ENCODE assay signal across 27 cellular contexts in the genomic region with DNA sequence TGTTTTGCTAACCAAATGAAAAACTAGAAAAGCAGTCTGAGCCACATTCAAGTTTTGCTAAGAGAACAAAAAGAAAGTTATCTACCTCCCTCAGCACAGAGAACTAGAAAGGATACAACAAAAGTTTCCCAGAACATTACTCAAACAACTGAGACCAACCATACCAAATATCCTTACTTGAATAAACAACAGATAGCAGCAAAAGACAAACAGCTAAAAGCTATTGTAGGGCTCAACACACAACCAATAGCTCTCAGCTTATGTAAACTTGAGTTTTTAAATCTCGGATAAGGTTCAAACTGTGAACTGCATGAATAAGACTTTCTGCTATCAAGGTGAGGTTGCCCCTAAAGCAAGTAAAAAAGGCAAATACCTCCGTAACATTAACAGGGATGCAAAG. TPM values are rescaled to one million over a fixed set of nuclear protein-coding genes. Genes with fewer than 3 reads are reported as not detected.
DNase-seq lines count a peak whose midpoint lies in the region; ATAC-seq, FAIRE-seq and TF ChIP-seq lines count a peak whose summit lies in the region.
"Had no signal": no experiment of that assay in that cellular context is flagged by ENCODE, and none has a peak within 500 bp of the region (broad histone marks: within the 10 kb centered on the region; RNA-seq: fewer than 3 reads in every experiment).

No MANE protein-coding gene starts in this region.

- TF ChIP-seq RAD21 in HepG2 (CRISPR knock-in tag; IDR thresholded peaks at IDR 0.05): no peak

- H3K27me3 Mint-ChIP-seq in glutamatergic neuron (ENCODE audit: unreplicated experiment): peaks cover 6% of the 10 kb centered on the region

- no peak for FAIRE-seq in HepG2 (lab: Jason Lieb, UNC)
- FAIRE-seq: A549, GM12891, GM18507, H54 had no signal

- no peaks in the 10 kb centered on the region for H4K20me1 ChIP-seq in HepG2 (ENCODE audit: insufficient read depth, low read length)
- H4K20me1 ChIP-seq: BLaER1 treated with 17β-estradiol and CSF1 and Interleukin-3, amounts not matched to agents 10 nM and 100 nM had no signal

- peak overlapping the region; percentile 47 for H3K4me3 Mint-ChIP-seq in glutamatergic neuron (ENCODE audit: unreplicated experiment)
- H3K4me3 Mint-ChIP-seq: CD14-positive monocyte; CD4-positive, alpha-beta T cell; CD8-positive, alpha-beta memory T cell; HFFc6 had no signal

- ATAC-seq in HepG2: no peak
- ATAC-seq in right lobe of liver: no peak
- ATAC-seq in HG02981 (IDR thresholded peaks at IDR 0.05; ENCODE audit: unreplicated experiment): no peak
- ATAC-seq: A549 had no signal

- H3K4me1 Mint-ChIP-seq in glutamatergic neuron (ENCODE audit: low read depth, unreplicated experiment): peaks cover 43% of the 10 kb centered on the region

- H3K4me3 ChIP-seq in HepG2 (replicated peaks in 1 of 3; ENCODE audit: insufficient read depth in 1 of 3, low read depth in 2 of 3, low read length in 3 of 3): no peak overlapping the region
- H3K4me3 ChIP-seq in right lobe of liver: no peak overlapping the region
- H3K4me3 ChIP-seq in thyroid gland (replicated peaks in 1 of 3): no peak overlapping the region
- H3K4me3 ChIP-seq in ovary: no peak overlapping the region
- H3K4me3 ChIP-seq: A549; BLaER1 treated with 17β-estradiol and CSF1 and Interleukin-3, amounts not matched to agents 10 nM and 100 nM; HAP-1 had no signal

- H2AFZ ChIP-seq in HepG2 (ENCODE audit: low read length): no peak overlapping the region

- TF ChIP-seq EP300 in HepG2 (IDR thresholded peaks at IDR 0.05; ENCODE audit: low read depth in 2 of 2, low read length in 2 of 2) (no peak), HepG2 (CRISPR knock-in tag; IDR thresholded peaks at IDR 0.05; ENCODE audit: borderline replicate concordance) (no peak), ovary (IDR thresholded peaks at IDR 0.05) (no peak)

- H3K4me1 ChIP-seq in HepG2 (ENCODE audit: insufficient read depth, low read length) (0 out of 2 replicates have a peak, but pooled peaks cover 5% of the 10 kb centered on the region), right lobe of liver (no peaks in the 10 kb centered on the region), thyroid gland (peaks cover 35 to 60% of the 10 kb centered on the region in 2 donors), ovary (ENCODE audit: insufficient read depth) (no peaks in the 10 kb centered on the region)
- H3K4me1 ChIP-seq: BE2C, HAP-1 had no signal

- H3K27ac ChIP-seq in HepG2 (ENCODE audit: extremely low read length, insufficient read depth, low read length): no peak overlapping the region
- no peak overlapping the region for H3K27ac ChIP-seq in right lobe of liver
- peak overlapping the region; percentile 14 to 39 (median 34) for H3K27ac ChIP-seq in thyroid gland
- no peak overlapping the region for H3K27ac ChIP-seq in ovary
- H3K27ac ChIP-seq: A549; BLaER1 treated with 17β-estradiol and CSF1 and Interleukin-3, amounts not matched to agents 10 nM and 100 nM had no signal

- H3K9me3 ChIP-seq in HepG2 (ENCODE audit: low read length): no peaks in the 10 kb centered on the region
- no peaks in the 10 kb centered on the region for H3K9me3 ChIP-seq in right lobe of liver
- no peaks in the 10 kb centered on the region for H3K9me3 ChIP-seq in thyroid gland
- no peaks in the 10 kb centered on the region for H3K9me3 ChIP-seq in ovary
- H3K9me3 ChIP-seq: A549; BE2C; BLaER1 treated with 17β-estradiol and CSF1 and Interleukin-3, amounts not matched to agents 10 nM and 100 nM; HAP-1 had no signal

- TF ChIP-seq CTCF in HepG2 (CRISPR knock-in tag; IDR thresholded peaks at IDR 0.05): no peak
- TF ChIP-seq CTCF in right lobe of liver (IDR thresholded peaks at IDR 0.05): no peak
- no peak for TF ChIP-seq CTCF in glutamatergic neuron (IDR thresholded peaks at IDR 0.05; ENCODE audit: partially characterized antibody, unreplicated experiment)
- peak in 1 of 6 experiments; percentile 12 for TF ChIP-seq CTCF in thyroid gland (IDR thresholded peaks at IDR 0.05)
- TF ChIP-seq CTCF in ovary (IDR thresholded peaks at IDR 0.05): no peak

- DNase-seq in HepG2 (ENCODE audit: low spot score): no peak
- DNase-seq in right lobe of liver: no peak
- no peak for DNase-seq in glutamatergic neuron
- DNase-seq in thyroid gland: no peak
- DNase-seq in ovary: no peak
- DNase-seq in NCI-H1092 (lab: John Stamatoyannopoulos, UW): no peak
- DNase-seq: 8988T; ACHN; AML-193; BE2C; CD4-positive, alpha-beta T cell; CD8-positive, alpha-beta memory T cell; DMS 273 treated with DMSO at 0.1 percent for 48 hours; DMS53; DMS79 treated with DMSO at 0.1 percent for 48 hours; GF-D8; GOT3; HFFc6 had no signal

- no TSS peak for BruUV-seq in HepG2 (replicated peaks; lab: Mats Ljungman, UMichigan)

- no peak for TF ChIP-seq POLR2A in HepG2 (IDR thresholded peaks at IDR 0.05; ENCODE audit: insufficient read depth in 1 of 2, low read depth in 2 of 2, low read length in 2 of 2)
- no peak for TF ChIP-seq POLR2A in right lobe of liver (IDR thresholded peaks at IDR 0.05)
- TF ChIP-seq POLR2A in thyroid gland (IDR thresholded peaks at IDR 0.05): peak in 1 of 2 donors; percentile 13
- no peak for TF ChIP-seq POLR2A in ovary (IDR thresholded peaks at IDR 0.05)

- H3K79me2 ChIP-seq in HepG2 (ENCODE audit: insufficient read depth, low read length): no peaks in the 10 kb centered on the region

- in situ Hi-C loops in HepG2 (cut with HindIII; ENCODE audit: extremely low pct_ligation_motif_present, low pct_unique_long_range_greater_than_20kb): loop anchor here (10.0 kb wide), 1 partner anchor 201 kb away; no protein-coding TSS in a partner anchor

- H3K27me3 ChIP-seq in HepG2 (ENCODE audit: control insufficient read depth in 1 of 2, insufficient read depth in 2 of 2, low read length in 2 of 2) (peaks cover 5 to 40% of the 10 kb centered on the region in 2 experiments; a peak in 4 of 5 replicates), right lobe of liver (no peaks in the 10 kb centered on the region), thyroid gland (no peaks in the 10 kb centered on the region), ovary (no peaks in the 10 kb centered on the region)

- H3K4me2 ChIP-seq in HepG2 (ENCODE audit: low read depth, low read length): no peak overlapping the region
- H3K4me2 ChIP-seq: A549; BLaER1 treated with 17β-estradiol and CSF1 and Interleukin-3, amounts not matched to agents 10 nM and 100 nM had no signal

- H3K36me3 ChIP-seq in HepG2 (replicated peaks in 1 of 2; ENCODE audit: control insufficient read depth in 1 of 2, insufficient read depth in 2 of 2, low read length in 2 of 2) (no peaks in the 10 kb centered on the region), right lobe of liver (no peaks in the 10 kb centered on the region), thyroid gland (no peaks in the 10 kb centered on the region), ovary (no peaks in the 10 kb centered on the region)
- H3K36me3 ChIP-seq: BE2C; BLaER1 treated with 17β-estradiol and CSF1 and Interleukin-3, amounts not matched to agents 10 nM and 100 nM; HAP-1 had no signal

- intact Hi-C loops in HepG2 (cut with micrococcal nuclease; ENCODE audit: unreplicated experiment): no loop called here
- intact Hi-C loops in right lobe of liver (cut with DNase I): loop anchor here in 1 of 2 donors (10.0 kb wide), 1 partner anchor 211 kb away; no protein-coding TSS in a partner anchor
- intact Hi-C loops in thyroid gland (cut with DNase I): no loop called here
- intact Hi-C loops in ovary (cut with DNase I): loop anchor here in 3 of 4 donors (10.0 kb wide), 1 partner anchor 241 kb away; no protein-coding TSS in a partner anchor

- WGBS in HepG2 (ENCODE audit: low lambda C conversion rate): 21% methylated on average over 2 of the region's 2 CpGs
- 60% methylated on average over 2 of the region's 2 CpGs for WGBS in right lobe of liver (ENCODE audit: insufficient coverage, low coverage, low lambda C conversion rate, missing lambda C conversion rate)
- 62 to 63% methylated on average over 2 of the region's 2 CpGs for WGBS in thyroid gland, 2 donors
- 63 to 79% (median 65%) methylated on average over 2 of the region's 2 CpGs for WGBS in ovary, 3 donors

- POLR2A ChIA-PET in HepG2 (lab: Yijun Ruan, JAX): no interaction called here

- H3K9ac ChIP-seq in HepG2 (ENCODE audit: insufficient read depth, low read depth, low read length): no peak overlapping the region
- H3K9ac ChIP-seq: BLaER1 treated with 17β-estradiol and CSF1 and Interleukin-3, amounts not matched to agents 10 nM and 100 nM had no signal

- CTCF ChIA-PET in HepG2 (lab: Yijun Ruan, JAX; ENCODE audit: low intra/inter-chr PET ratio, low total read pairs): no interaction called here

- no peaks in the 10 kb centered on the region for H3K36me3 Mint-ChIP-seq in glutamatergic neuron (ENCODE audit: unreplicated experiment)
- H3K36me3 Mint-ChIP-seq: CD14-positive monocyte; CD8-positive, alpha-beta memory T cell had no signal

- no peak overlapping the region for H3K27ac Mint-ChIP-seq in glutamatergic neuron (ENCODE audit: unreplicated experiment)
- H3K27ac Mint-ChIP-seq: CD14-positive monocyte; CD4-positive, alpha-beta T cell; CD8-positive, alpha-beta memory T cell; HFFc6 had no signal

- H3K9me3 Mint-ChIP-seq in glutamatergic neuron (ENCODE audit: unreplicated experiment): peaks cover 6% of the 10 kb centered on the region
- H3K9me3 Mint-ChIP-seq: CD4-positive, alpha-beta T cell; CD8-positive, alpha-beta memory T cell; HFFc6 had no signal

RNA-seq across cellular contexts. Expression of a gene that starts 3.5 kb away (rescaled TPM):
- total RNA-seq in HepG2 (2016; rRNA removed; fragmentation: Illumina TruSeq; extraction: Trizol) (0.07 TPM in 1 of 2 replicates, not detected in the other), right lobe of liver (10 to 100 TPM in 1 of 6 experiments, 1 to 10 TPM in 5; 2.5 to 12.0 (median 4.2) TPM), glutamatergic neuron (ENCODE audit: unreplicated experiment) (125 TPM), thyroid gland (10 to 100 TPM; 31.9 to 44.2 (median 37.5) TPM), ovary (10 to 100 TPM in 2 of 7 donors, 1 to 10 TPM in 5; 3.8 to 12.3 (median 7.9) TPM)
- not detected in 2 replicates for total RNA-seq in HepG2 (2016; cell fraction: cytosol; rRNA removed; fragmentation: Illumina TruSeq; extraction: Trizol; ENCODE audit: low read depth)
- 0.04 and 0.07 TPM in 2 replicates for total RNA-seq in HepG2 (2016; cell fraction: insoluble cytoplasmic fraction; rRNA removed; fragmentation: Illumina TruSeq; extraction: Trizol)
- total RNA-seq in HepG2 (2016; cell fraction: membrane; rRNA removed; fragmentation: Illumina TruSeq; extraction: Trizol): not detected in 2 replicates
- 0.06 and 0.09 TPM in 2 replicates for total RNA-seq in HepG2 (2016; cell fraction: nucleus; rRNA removed; fragmentation: Illumina TruSeq; extraction: Trizol)
- polyA plus RNA-seq in HepG2 (2011; rRNA removed) (0.03 TPM in 1 of 2 replicates, not detected in the other), ovary (10 to 100 TPM in 1 of 2 donors, 1 to 10 TPM in 1; 2.7 to 10.5 TPM)
- polyA plus RNA-seq in HepG2 (2011; cell fraction: cytosol; rRNA removed): 0.03 TPM in 1 of 2 replicates, not detected in the other
- 0.02 TPM in 1 of 2 replicates, not detected in the other for polyA plus RNA-seq in HepG2 (2011; cell fraction: nucleus; rRNA removed)
- 0.20 TPM in 1 of 2 replicates, not detected in the other for polyA plus RNA-seq in HepG2 (2012)
- not detected in 2 replicates for polyA plus RNA-seq in HepG2 (2016; cell fraction: cytosol; fragmentation: Illumina TruSeq; extraction: Trizol; ENCODE audit: low read depth)
- polyA plus RNA-seq in HepG2 (2016; cell fraction: insoluble cytoplasmic fraction; fragmentation: Illumina TruSeq; extraction: Trizol; ENCODE audit: low read depth): 0.37 TPM in 1 of 2 replicates, not detected in the other
- not detected in 2 replicates for polyA plus RNA-seq in HepG2 (2016; cell fraction: membrane; fragmentation: Illumina TruSeq; extraction: Trizol; ENCODE audit: low read depth)
- polyA plus RNA-seq in HepG2 (2016; cell fraction: nucleus; fragmentation: Illumina TruSeq; extraction: Trizol; ENCODE audit: insufficient read depth, low read depth): 0.19 and 0.21 TPM in 2 replicates
- 10.3 TPM in 1 of 2 replicates, not detected in the other for polyA minus RNA-seq in HepG2 (2011; rRNA and poly(A)+ RNA removed; ENCODE audit: low replicate concordance)
- not detected in 2 replicates for polyA minus RNA-seq in HepG2 (2011; cell fraction: cytosol; rRNA and poly(A)+ RNA removed)
- 0.12 and 0.52 TPM in 2 replicates for polyA minus RNA-seq in HepG2 (2011; cell fraction: nucleus; rRNA and poly(A)+ RNA removed)
- total RNA-seq: G401 had no signal

Comparison
In these comparisons a context has a peak if more than half of its experiments do, and no peak if none do; other contexts are left out.
1. H3K27ac ChIP-seq: peak in thyroid gland (3 of 3); none in HepG2 (single experiment), right lobe of liver (0 of 3) and ovary (0 of 2).
2. intact Hi-C loops: an anchor here in ovary (10.0 kb wide); none called in HepG2 and thyroid gland.